Comparison of ENCODE assay signal across 21 cellular contexts in genomic region chr12:51836012-51836832, GRCh38. TPM values are rescaled to one million over a fixed set of nuclear protein-coding genes. Genes with fewer than 3 reads are reported as not detected.
DNase-seq lines count a peak whose midpoint lies in the region; ATAC-seq and TF ChIP-seq lines count a peak whose summit lies in the region.
"Had no signal": no experiment of that assay in that cellular context is flagged by ENCODE, and none has a peak within 500 bp of the region (broad histone marks: within the 10 kb centered on the region; RNA-seq: fewer than 3 reads in every experiment).

No MANE protein-coding gene starts in this region.

- no peak overlapping the region for H3K27ac Mint-ChIP-seq in WTC11
- H3K27ac Mint-ChIP-seq: activated naive CD4-positive, alpha-beta T cell treated with anti-CD3 and anti-CD28 coated beads, Interleukin-2, amount 50 U/mL, for 72 hours; CD14-positive monocyte; stimulated activated naive B cell treated with anti-CD40 and anti-IgM and Interleukin-4, amounts not matched to agents 10 μg/mL and 1 μg/mL and 100 μg/mL, for 72 hours had no signal

- no peak for TF ChIP-seq POLR2A in GM18505 (IDR thresholded peaks at IDR 0.05; ENCODE audit: borderline replicate concordance, extremely low read depth, insufficient read depth, insufficient read length)

- H3K4me1 Mint-ChIP-seq in WTC11 = peaks cover 59% of the 10 kb centered on the region

- CTCF ChIA-PET in WTC11 (lab: Charles Lee) = interaction anchor here (0.5 to 4.7 kb wide), 16 partner anchors 10 to 283 kb away, joined by 3 to 32 read pairs (median 4); partner anchors contain the start of gene FIGNL2

- peaks cover 3% of the 10 kb centered on the region; the same call in 1 of the 2 replicates for H3K9me3 Mint-ChIP-seq in WTC11
- H3K9me3 Mint-ChIP-seq: activated naive CD4-positive, alpha-beta T cell treated with anti-CD3 and anti-CD28 coated beads, Interleukin-2, amount 50 U/mL, for 72 hours; stimulated activated naive B cell treated with anti-CD40 and anti-IgM and Interleukin-4, amounts not matched to agents 10 μg/mL and 1 μg/mL and 100 μg/mL, for 72 hours had no signal

- no peaks in the 10 kb centered on the region for H3K36me3 Mint-ChIP-seq in WTC11
- H3K36me3 Mint-ChIP-seq: activated naive CD4-positive, alpha-beta T cell treated with anti-CD3 and anti-CD28 coated beads, Interleukin-2, amount 50 U/mL, for 72 hours; stimulated activated naive B cell treated with anti-CD40 and anti-IgM and Interleukin-4, amounts not matched to agents 10 μg/mL and 1 μg/mL and 100 μg/mL, for 72 hours had no signal

- ATAC-seq in WTC11 (peak; percentile 69), left colon (peak; percentile 63), GM18505 (IDR thresholded peaks at IDR 0.05; ENCODE audit: unreplicated experiment) (no peak)
- ATAC-seq: activated naive CD4-positive, alpha-beta T cell treated with anti-CD3 and anti-CD28 coated beads, Interleukin-2, amount 50 U/mL, for 72 hours; left cardiac atrium; Panc1; stimulated activated naive B cell treated with anti-CD40 and anti-IgM and Interleukin-4, amounts not matched to agents 10 μg/mL and 1 μg/mL and 100 μg/mL, for 72 hours had no signal

- intact Hi-C loops in left colon (cut with DNase I, micrococcal nuclease) = no loop called here

- POLR2A ChIA-PET in WTC11 (lab: Charles Lee) = interaction anchor here (1.1 kb wide), 1 partner anchor 495 kb away, joined by 4 read pairs; no protein-coding TSS in a partner anchor

- no peak for TF ChIP-seq CTCF in WTC11 (IDR thresholded peaks at IDR 0.05)

- DNase-seq in NCI-H82 (lab: John Stamatoyannopoulos, UW) (peak; percentile 54), NCI-H82 treated with DMSO at 0.1 percent for 48 hours (lab: John Stamatoyannopoulos, UW; ENCODE audit: unreplicated experiment) (no peak), WTC11 (ENCODE audit: low spot score) (peak; percentile 51), left colon (no peak), NCI-H1694 (lab: John Stamatoyannopoulos, UW) (no peak), NCI-H187 (lab: John Stamatoyannopoulos, UW) (no peak)
- no peak for DNase-seq in effector CD4-positive, alpha-beta T cell
- DNase-seq: activated CD4-positive, alpha-beta T cell treated with anti-CD3 and anti-CD28 coated beads, Interleukin-2, amount 50 U/mL, for 4 hours; activated T-cell treated with anti-CD3 and anti-CD28 coated beads, Interleukin-2, amount 50 U/mL, for 1 hour; brain microvascular endothelial cell; DMS79; dorsolateral prefrontal cortex; left cardiac atrium; NCI-H1694 treated with DMSO at 0.1 percent for 48 hours; spleen; stimulated activated naive B cell treated with anti-CD40 and anti-IgM and Interleukin-4, amounts not matched to agents 10 μg/mL and 1 μg/mL and 100 μg/mL, for 72 hours had no signal

- peaks cover 4% of the 10 kb centered on the region; the same call in 1 of the 2 replicates for H3K27me3 Mint-ChIP-seq in WTC11 (ENCODE audit: low read depth)

- no peak overlapping the region for H3K4me3 Mint-ChIP-seq in WTC11
- H3K4me3 Mint-ChIP-seq: CD14-positive monocyte; stimulated activated naive B cell treated with anti-CD40 and anti-IgM and Interleukin-4, amounts not matched to agents 10 μg/mL and 1 μg/mL and 100 μg/mL, for 72 hours had no signal

TF ChIP-seq in WTC11, 78 proteins besides CTCF, POLR2A, EP300 and RAD21:
- TF ChIP-seq RELA (CRISPR knock-in tag; IDR thresholded peaks at IDR 0.05; ENCODE audit: borderline replicate concordance) = no peak
- TF ChIP-seq SP1 (CRISPR knock-in tag; conservative IDR thresholded peaks at IDR 0.05) = 0 out of 2 replicates have a peak, but pooled peaks have one; percentile 18
- TF ChIP-seq TCF7 (CRISPR knock-in tag; IDR thresholded peaks at IDR 0.05; ENCODE audit: low read depth) = no peak
TF ChIP-seq in WTC11: peak in this region for 1.

RNA-seq across cellular contexts. Expression of gene FIGNL2, which starts 12.3 kb away (rescaled TPM):
- total RNA-seq in WTC11 (2021) = 9.9 to 10.3 TPM (median 10.0 TPM) in 3 replicates
- total RNA-seq in left colon = under 1 TPM; 0.24 to 0.36 TPM

RNA-seq across cellular contexts. Expression of gene ANKRD33, which starts 51.7 kb away (rescaled TPM):
- total RNA-seq in WTC11 (2021) = 1.7 to 2.3 TPM (median 2.0 TPM) in 3 replicates
- total RNA-seq in left colon = not detected
- total RNA-seq: activated naive CD4-positive, alpha-beta T cell treated with anti-CD3 and anti-CD28 coated beads, Interleukin-2, amount 50 U/mL, for 72 hours; hepatocyte; left cardiac atrium; spleen had no signal

Comparison
In these comparisons a context has a peak if more than half of its experiments do, and no peak if none do; other contexts are left out.
1. DNase-seq: peak in NCI-H82 (single experiment) and WTC11 (single experiment); none in NCI-H82 treated with DMSO at 0.1 percent for 48 hours (single experiment), left colon (0 of 2), NCI-H1694 (single experiment), effector CD4-positive, alpha-beta T cell (single experiment) and NCI-H187 (0 of 2).